2 cellular contexts compared by ENCODE assay signal in the genomic region with DNA sequence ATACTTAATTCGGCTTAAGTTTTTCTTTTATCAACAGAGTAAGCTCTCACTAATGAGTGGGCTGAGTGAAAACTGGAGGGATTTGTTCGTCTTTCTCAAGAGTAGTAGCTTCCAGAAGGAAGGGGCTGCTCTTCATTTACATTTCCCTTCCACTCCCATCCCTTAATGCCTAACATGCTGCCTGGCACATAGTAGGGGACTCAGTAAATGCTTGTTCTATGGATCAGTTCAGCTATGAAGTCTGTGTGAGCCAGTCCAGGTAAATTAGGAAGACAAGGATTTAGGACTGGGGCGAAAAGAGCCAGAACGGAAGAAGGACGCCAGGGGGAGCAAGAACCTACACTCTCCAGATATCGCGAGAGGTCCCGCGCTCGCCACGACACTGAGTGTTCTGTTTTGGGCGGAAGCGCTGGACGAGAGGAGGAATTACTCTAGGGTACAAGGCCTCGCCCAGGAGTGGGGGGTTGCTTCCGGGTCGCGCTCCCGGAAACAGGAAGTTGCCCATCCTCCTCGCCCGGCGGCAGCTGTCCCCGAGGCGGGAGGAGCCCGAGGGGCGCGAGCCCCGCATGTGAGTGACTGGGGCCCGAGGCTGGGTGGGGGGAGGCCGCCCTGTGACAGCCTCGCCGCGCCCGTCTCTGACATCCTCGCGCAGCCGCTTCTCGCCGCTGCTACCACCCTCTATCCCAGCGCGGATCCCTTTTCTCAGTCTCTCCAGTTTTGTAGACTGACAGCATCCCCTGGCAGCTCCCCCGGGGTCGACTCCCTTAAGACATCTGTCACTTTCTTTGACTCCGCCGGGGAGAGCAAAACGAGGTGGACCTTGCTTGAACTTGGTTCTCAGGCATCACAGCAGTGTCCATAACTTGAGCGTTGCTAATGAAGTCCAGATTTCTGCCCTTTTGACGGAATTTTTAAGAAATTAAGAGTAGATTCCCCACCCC.
TF ChIP-seq lines count a peak whose summit lies in the region.

A gene with protein sequence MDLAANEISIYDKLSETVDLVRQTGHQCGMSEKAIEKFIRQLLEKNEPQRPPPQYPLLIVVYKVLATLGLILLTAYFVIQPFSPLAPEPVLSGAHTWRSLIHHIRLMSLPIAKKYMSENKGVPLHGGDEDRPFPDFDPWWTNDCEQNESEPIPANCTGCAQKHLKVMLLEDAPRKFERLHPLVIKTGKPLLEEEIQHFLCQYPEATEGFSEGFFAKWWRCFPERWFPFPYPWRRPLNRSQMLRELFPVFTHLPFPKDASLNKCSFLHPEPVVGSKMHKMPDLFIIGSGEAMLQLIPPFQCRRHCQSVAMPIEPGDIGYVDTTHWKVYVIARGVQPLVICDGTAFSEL (plus strand): TSS at position 492 of the 941 bp plus-strand sequence. CDS start 13,493 bp downstream, outside the sequence.

TF ChIP-seq in A549, 52 proteins besides CTCF, POLR2A, EP300 and RAD21 (continued from another document and continues in another):
- TF ChIP-seq FOSL2 (IDR thresholded peaks at IDR 0.05), result no peak
- no peak for TF ChIP-seq FOSL2 (CRISPR knock-in tag; IDR thresholded peaks at IDR 0.05)
- no peak for TF ChIP-seq ZC3H11A (IDR thresholded peaks at IDR 0.05)
- TF ChIP-seq RCOR1 (IDR thresholded peaks at IDR 0.05; ENCODE audit: low read depth, low read length), result no peak
- no peak for TF ChIP-seq MYC (IDR thresholded peaks at IDR 0.05; ENCODE audit: borderline replicate concordance, low read length)
- TF ChIP-seq, protein P1, sequence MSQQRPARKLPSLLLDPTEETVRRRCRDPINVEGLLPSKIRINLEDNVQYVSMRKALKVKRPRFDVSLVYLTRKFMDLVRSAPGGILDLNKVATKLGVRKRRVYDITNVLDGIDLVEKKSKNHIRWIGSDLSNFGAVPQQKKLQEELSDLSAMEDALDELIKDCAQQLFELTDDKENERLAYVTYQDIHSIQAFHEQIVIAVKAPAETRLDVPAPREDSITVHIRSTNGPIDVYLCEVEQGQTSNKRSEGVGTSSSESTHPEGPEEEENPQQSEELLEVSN (IDR thresholded peaks at IDR 0.05; ENCODE audit: borderline replicate concordance, low read depth), result 0 out of 2 replicates have a peak, but pooled peaks have one; percentile 40
- TF ChIP-seq, protein P2, sequence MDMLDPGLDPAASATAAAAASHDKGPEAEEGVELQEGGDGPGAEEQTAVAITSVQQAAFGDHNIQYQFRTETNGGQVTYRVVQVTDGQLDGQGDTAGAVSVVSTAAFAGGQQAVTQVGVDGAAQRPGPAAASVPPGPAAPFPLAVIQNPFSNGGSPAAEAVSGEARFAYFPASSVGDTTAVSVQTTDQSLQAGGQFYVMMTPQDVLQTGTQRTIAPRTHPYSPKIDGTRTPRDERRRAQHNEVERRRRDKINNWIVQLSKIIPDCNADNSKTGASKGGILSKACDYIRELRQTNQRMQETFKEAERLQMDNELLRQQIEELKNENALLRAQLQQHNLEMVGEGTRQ (IDR thresholded peaks at IDR 0.05), result no peak
- TF ChIP-seq, protein P3, sequence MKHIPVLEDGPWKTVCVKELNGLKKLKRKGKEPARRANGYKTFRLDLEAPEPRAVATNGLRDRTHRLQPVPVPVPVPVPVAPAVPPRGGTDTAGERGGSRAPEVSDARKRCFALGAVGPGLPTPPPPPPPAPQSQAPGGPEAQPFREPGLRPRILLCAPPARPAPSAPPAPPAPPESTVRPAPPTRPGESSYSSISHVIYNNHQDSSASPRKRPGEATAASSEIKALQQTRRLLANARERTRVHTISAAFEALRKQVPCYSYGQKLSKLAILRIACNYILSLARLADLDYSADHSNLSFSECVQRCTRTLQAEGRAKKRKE (CRISPR knock-in tag; IDR thresholded peaks at IDR 0.05; ENCODE audit: low read depth), result no peak
- no peak for TF ChIP-seq POLR2AphosphoS2 (conservative IDR thresholded peaks at IDR 0.05; ENCODE audit: low read length)
- no peak for TF ChIP-seq HOXA7 (CRISPR knock-in tag; IDR thresholded peaks at IDR 0.05)
- no peak for TF ChIP-seq ESRRA (IDR thresholded peaks at IDR 0.05; ENCODE audit: borderline replicate concordance, low read length)
- no peak for TF ChIP-seq CBX8 (IDR thresholded peaks at IDR 0.05)
- no peak for TF ChIP-seq ZFP36 (IDR thresholded peaks at IDR 0.05; ENCODE audit: borderline replicate concordance, partially characterized antibody)
- no peak for TF ChIP-seq ZSCAN20 (CRISPR knock-in tag; IDR thresholded peaks at IDR 0.05)
- TF ChIP-seq CBX2 (IDR thresholded peaks at IDR 0.05; ENCODE audit: borderline replicate concordance, low read depth), result no peak
- no peak for TF ChIP-seq MAZ (IDR thresholded peaks at IDR 0.05; ENCODE audit: borderline replicate concordance, low read depth, low read length)
- TF ChIP-seq HOXB13 (CRISPR knock-in tag; IDR thresholded peaks at IDR 0.05; ENCODE audit: low read depth), result no peak
- TF ChIP-seq JUN (IDR thresholded peaks at IDR 0.05), result peak; percentile 44 to 83; a peak in 4 of 5 replicates
- TF ChIP-seq MAFK (IDR thresholded peaks at IDR 0.05; ENCODE audit: partially characterized antibody), result no peak
- TF ChIP-seq, protein P4, sequence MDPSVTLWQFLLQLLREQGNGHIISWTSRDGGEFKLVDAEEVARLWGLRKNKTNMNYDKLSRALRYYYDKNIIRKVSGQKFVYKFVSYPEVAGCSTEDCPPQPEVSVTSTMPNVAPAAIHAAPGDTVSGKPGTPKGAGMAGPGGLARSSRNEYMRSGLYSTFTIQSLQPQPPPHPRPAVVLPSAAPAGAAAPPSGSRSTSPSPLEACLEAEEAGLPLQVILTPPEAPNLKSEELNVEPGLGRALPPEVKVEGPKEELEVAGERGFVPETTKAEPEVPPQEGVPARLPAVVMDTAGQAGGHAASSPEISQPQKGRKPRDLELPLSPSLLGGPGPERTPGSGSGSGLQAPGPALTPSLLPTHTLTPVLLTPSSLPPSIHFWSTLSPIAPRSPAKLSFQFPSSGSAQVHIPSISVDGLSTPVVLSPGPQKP (IDR thresholded peaks at IDR 0.05; ENCODE audit: low read depth, low read length), result no peak
- TF ChIP-seq, protein P5, sequence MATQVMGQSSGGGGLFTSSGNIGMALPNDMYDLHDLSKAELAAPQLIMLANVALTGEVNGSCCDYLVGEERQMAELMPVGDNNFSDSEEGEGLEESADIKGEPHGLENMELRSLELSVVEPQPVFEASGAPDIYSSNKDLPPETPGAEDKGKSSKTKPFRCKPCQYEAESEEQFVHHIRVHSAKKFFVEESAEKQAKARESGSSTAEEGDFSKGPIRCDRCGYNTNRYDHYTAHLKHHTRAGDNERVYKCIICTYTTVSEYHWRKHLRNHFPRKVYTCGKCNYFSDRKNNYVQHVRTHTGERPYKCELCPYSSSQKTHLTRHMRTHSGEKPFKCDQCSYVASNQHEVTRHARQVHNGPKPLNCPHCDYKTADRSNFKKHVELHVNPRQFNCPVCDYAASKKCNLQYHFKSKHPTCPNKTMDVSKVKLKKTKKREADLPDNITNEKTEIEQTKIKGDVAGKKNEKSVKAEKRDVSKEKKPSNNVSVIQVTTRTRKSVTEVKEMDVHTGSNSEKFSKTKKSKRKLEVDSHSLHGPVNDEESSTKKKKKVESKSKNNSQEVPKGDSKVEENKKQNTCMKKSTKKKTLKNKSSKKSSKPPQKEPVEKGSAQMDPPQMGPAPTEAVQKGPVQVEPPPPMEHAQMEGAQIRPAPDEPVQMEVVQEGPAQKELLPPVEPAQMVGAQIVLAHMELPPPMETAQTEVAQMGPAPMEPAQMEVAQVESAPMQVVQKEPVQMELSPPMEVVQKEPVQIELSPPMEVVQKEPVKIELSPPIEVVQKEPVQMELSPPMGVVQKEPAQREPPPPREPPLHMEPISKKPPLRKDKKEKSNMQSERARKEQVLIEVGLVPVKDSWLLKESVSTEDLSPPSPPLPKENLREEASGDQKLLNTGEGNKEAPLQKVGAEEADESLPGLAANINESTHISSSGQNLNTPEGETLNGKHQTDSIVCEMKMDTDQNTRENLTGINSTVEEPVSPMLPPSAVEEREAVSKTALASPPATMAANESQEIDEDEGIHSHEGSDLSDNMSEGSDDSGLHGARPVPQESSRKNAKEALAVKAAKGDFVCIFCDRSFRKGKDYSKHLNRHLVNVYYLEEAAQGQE (IDR thresholded peaks at IDR 0.05), result peak; percentile 90
- TF ChIP-seq, protein P6, sequence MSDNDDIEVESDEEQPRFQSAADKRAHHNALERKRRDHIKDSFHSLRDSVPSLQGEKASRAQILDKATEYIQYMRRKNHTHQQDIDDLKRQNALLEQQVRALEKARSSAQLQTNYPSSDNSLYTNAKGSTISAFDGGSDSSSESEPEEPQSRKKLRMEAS (IDR thresholded peaks at IDR 0.05), result peak; percentile 73
- TF ChIP-seq RFX5 (IDR thresholded peaks at IDR 0.05), result no peak
- no peak for TF ChIP-seq HDAC2 (IDR thresholded peaks at IDR 0.05)

TF ChIP-seq in K562, 482 proteins besides CTCF, POLR2A, EP300 and RAD21 (continued from another document and continues in another):
- TF ChIP-seq STAT5A (IDR thresholded peaks at IDR 0.05; ENCODE audit: borderline replicate concordance, low read length) (peak; percentile 16; the same call in 1 of the 2 replicates), OTX1 (CRISPR knock-in tag; IDR thresholded peaks at IDR 0.05) (0 out of 2 replicates have a peak, but pooled peaks have one; percentile 4), SNIP1 (IDR thresholded peaks at IDR 0.05; ENCODE audit: low read depth) (no peak), SRSF7 (optimal IDR thresholded peaks at IDR 0.05; ENCODE audit: low read depth, low read length) (no peak), NRF1 (conservative IDR thresholded peaks at IDR 0.05 in 1 of 2, IDR thresholded peaks at IDR 0.05 in 1 of 2) (peak; percentile 87 to 90), POLR2H (tag; IDR thresholded peaks at IDR 0.05; ENCODE audit: low read depth) (0 out of 2 replicates have a peak, but pooled peaks have one; percentile 5), SAFB2 (IDR thresholded peaks at IDR 0.05; ENCODE audit: borderline replicate concordance, low read depth, low read length, severe bottlenecking) (no peak), NFATC3 (IDR thresholded peaks at IDR 0.05) (0 out of 2 replicates have a peak, but pooled peaks have one; percentile 12), FOXK1 (CRISPR knock-in tag; IDR thresholded peaks at IDR 0.05; ENCODE audit: borderline replicate concordance) (0 out of 2 replicates have a peak, but pooled peaks have one; percentile 29), SOX6 (IDR thresholded peaks at IDR 0.05) (peak; percentile 77), ZBTB17 (CRISPR knock-in tag; IDR thresholded peaks at IDR 0.05) (peak; percentile 78; the same call in 1 of the 2 replicates), MBD2 (IDR thresholded peaks at IDR 0.05; ENCODE audit: borderline replicate concordance, low read depth) (peak; percentile 80; the same call in 1 of the 2 replicates), RBM22 (IDR thresholded peaks at IDR 0.05; ENCODE audit: low read depth, low read length, poor library complexity, severe bottlenecking) (no peak), CHD1 (IDR thresholded peaks at IDR 0.05; ENCODE audit: low read length) (peak; percentile 89), NFE2 (IDR thresholded peaks at IDR 0.05; ENCODE audit: low read depth) (peak; percentile 3; the same call in 1 of the 2 replicates), ZNF197 (CRISPR knock-in tag; IDR thresholded peaks at IDR 0.05; ENCODE audit: low read depth) (peak; percentile 5; the same call in 1 of the 2 replicates), SIN3A (IDR thresholded peaks at IDR 0.05; ENCODE audit: borderline replicate concordance in 2 of 2, control insufficient read depth in 1 of 2, low read depth in 2 of 2, low read length in 2 of 2) (peak; percentile 89 to 93; a peak in 3 of 4 replicates), SREBF2 (CRISPR knock-in tag; IDR thresholded peaks at IDR 0.05) (no peak), GTF2A2 (tag; IDR thresholded peaks at IDR 0.05) (no peak), RBBP5 (IDR thresholded peaks at IDR 0.05; ENCODE audit: borderline replicate concordance, insufficient read depth, low read length, poor library complexity, severe bottlenecking) (peak; percentile 100)
- TF ChIP-seq, protein P7, sequence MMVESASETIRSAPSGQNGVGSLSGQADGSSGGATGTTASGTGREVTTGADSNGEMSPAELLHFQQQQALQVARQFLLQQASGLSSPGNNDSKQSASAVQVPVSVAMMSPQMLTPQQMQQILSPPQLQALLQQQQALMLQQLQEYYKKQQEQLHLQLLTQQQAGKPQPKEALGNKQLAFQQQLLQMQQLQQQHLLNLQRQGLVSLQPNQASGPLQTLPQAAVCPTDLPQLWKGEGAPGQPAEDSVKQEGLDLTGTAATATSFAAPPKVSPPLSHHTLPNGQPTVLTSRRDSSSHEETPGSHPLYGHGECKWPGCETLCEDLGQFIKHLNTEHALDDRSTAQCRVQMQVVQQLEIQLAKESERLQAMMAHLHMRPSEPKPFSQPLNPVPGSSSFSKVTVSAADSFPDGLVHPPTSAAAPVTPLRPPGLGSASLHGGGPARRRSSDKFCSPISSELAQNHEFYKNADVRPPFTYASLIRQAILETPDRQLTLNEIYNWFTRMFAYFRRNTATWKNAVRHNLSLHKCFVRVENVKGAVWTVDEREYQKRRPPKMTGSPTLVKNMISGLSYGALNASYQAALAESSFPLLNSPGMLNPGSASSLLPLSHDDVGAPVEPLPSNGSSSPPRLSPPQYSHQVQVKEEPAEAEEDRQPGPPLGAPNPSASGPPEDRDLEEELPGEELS (CRISPR knock-in tag; IDR thresholded peaks at IDR 0.05; ENCODE audit: borderline replicate concordance), result no peak
- TF ChIP-seq, protein P8, sequence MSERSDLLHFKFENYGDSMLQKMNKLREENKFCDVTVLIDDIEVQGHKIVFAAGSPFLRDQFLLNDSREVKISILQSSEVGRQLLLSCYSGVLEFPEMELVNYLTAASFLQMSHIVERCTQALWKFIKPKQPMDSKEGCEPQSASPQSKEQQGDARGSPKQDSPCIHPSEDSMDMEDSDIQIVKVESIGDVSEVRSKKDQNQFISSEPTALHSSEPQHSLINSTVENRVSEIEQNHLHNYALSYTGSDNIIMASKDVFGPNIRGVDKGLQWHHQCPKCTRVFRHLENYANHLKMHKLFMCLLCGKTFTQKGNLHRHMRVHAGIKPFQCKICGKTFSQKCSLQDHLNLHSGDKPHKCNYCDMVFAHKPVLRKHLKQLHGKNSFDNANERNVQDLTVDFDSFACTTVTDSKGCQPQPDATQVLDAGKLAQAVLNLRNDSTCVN (CRISPR knock-in tag; IDR thresholded peaks at IDR 0.05), result no peak
- TF ChIP-seq, protein P9, sequence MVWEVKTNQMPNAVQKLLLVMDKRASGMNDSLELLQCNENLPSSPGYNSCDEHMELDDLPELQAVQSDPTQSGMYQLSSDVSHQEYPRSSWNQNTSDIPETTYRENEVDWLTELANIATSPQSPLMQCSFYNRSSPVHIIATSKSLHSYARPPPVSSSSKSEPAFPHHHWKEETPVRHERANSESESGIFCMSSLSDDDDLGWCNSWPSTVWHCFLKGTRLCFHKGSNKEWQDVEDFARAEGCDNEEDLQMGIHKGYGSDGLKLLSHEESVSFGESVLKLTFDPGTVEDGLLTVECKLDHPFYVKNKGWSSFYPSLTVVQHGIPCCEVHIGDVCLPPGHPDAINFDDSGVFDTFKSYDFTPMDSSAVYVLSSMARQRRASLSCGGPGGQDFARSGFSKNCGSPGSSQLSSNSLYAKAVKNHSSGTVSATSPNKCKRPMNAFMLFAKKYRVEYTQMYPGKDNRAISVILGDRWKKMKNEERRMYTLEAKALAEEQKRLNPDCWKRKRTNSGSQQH (CRISPR knock-in tag; IDR thresholded peaks at IDR 0.05), result peak; percentile 66; the same call in 1 of the 2 replicates
- TF ChIP-seq, protein P10, sequence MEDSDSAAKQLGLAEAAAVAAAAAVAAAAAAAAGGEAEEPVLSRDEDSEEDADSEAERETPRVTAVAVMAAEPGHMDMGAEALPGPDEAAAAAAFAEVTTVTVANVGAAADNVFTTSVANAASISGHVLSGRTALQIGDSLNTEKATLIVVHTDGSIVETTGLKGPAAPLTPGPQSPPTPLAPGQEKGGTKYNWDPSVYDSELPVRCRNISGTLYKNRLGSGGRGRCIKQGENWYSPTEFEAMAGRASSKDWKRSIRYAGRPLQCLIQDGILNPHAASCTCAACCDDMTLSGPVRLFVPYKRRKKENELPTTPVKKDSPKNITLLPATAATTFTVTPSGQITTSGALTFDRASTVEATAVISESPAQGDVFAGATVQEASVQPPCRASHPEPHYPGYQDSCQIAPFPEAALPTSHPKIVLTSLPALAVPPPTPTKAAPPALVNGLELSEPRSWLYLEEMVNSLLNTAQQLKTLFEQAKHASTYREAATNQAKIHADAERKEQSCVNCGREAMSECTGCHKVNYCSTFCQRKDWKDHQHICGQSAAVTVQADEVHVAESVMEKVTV (CRISPR knock-in tag; IDR thresholded peaks at IDR 0.05), result peak; percentile 41; the same call in 1 of the 2 replicates
